ENCODE assay signal across 22 cellular contexts in genomic region chr3:138678874-138679392, GRCh38.
DNase-seq lines count a peak whose midpoint lies in the region; ATAC-seq, FAIRE-seq and TF ChIP-seq lines count a peak whose summit lies in the region.
"Had no signal": no experiment of that assay in that cellular context is flagged by ENCODE, and none has a peak within 500 bp of the region (broad histone marks: within the 10 kb centered on the region; RNA-seq: fewer than 3 reads in every experiment).

No MANE protein-coding gene starts in this region.

- H3K27me3 Mint-ChIP-seq in activated CD4-positive, alpha-beta T cell treated with anti-CD3 and anti-CD28 coated beads, Interleukin-2, amount 10 ng/mL, durations not matched to agents 7 days and 5 days: no peaks in the 10 kb centered on the region
- H3K27me3 Mint-ChIP-seq in astrocyte (ENCODE audit: low read depth, unreplicated experiment) (no peaks in the 10 kb centered on the region), nephron progenitor cell (ENCODE audit: low read depth, poor library complexity) (peaks cover 3% of the 10 kb centered on the region)
- H3K27me3 Mint-ChIP-seq: CD4-positive, CD25-positive, alpha-beta regulatory T cell; CD8-positive, alpha-beta memory T cell had no signal

- H3K4me3 ChIP-seq in Karpas-422 (ENCODE audit: low read length): no peak overlapping the region
- H3K4me3 ChIP-seq in astrocyte (ENCODE audit: insufficient read depth, low read depth, low read length): no peak overlapping the region
- H3K4me3 ChIP-seq: GM12878, HAP-1 had no signal

- no peak overlapping the region for H3K4me2 ChIP-seq in Karpas-422 (ENCODE audit: low read depth, low read length, poor library complexity, severe bottlenecking)
- H3K4me2 ChIP-seq in astrocyte (ENCODE audit: low read length): no peak overlapping the region

- peak overlapping the region; percentile 50 for H3K27ac Mint-ChIP-seq in activated CD4-positive, alpha-beta T cell treated with anti-CD3 and anti-CD28 coated beads, Interleukin-2, amount 10 ng/mL, durations not matched to agents 7 days and 5 days
- peak overlapping the region; percentile 18 for H3K27ac Mint-ChIP-seq in astrocyte (ENCODE audit: unreplicated experiment)
- H3K27ac Mint-ChIP-seq in nephron progenitor cell: peak overlapping the region; percentile 57
- H3K27ac Mint-ChIP-seq: CD4-positive, CD25-positive, alpha-beta regulatory T cell; CD8-positive, alpha-beta memory T cell had no signal

- TF ChIP-seq CTCF in astrocyte (IDR thresholded peaks at IDR 0.05; ENCODE audit: insufficient read depth, low read depth, low read length) (no peak), nephron progenitor cell (IDR thresholded peaks at IDR 0.05) (no peak)

- H3K9me2 ChIP-seq in Karpas-422 (replicated peaks; ENCODE audit: insufficient read depth, low read length): no peaks in the 10 kb centered on the region

- H3K9ac ChIP-seq in Karpas-422 (ENCODE audit: low read length) (no peak overlapping the region), astrocyte (ENCODE audit: low read length) (no peak overlapping the region)

- H3K36me3 ChIP-seq in Karpas-422 (ENCODE audit: insufficient read depth, low read length) (0 out of 2 replicates have a peak, but pooled peaks cover 8% of the 10 kb centered on the region), astrocyte (ENCODE audit: insufficient read depth, low read length) (peaks cover 6% of the 10 kb centered on the region)
- H3K36me3 ChIP-seq: BE2C had no signal

- H3K27ac ChIP-seq in Karpas-422 (ENCODE audit: low read length): peak overlapping the region; percentile 39; the same call in 1 of the 2 replicates
- H3K27ac ChIP-seq in astrocyte (ENCODE audit: low read depth, low read length): no peak overlapping the region
- H3K27ac ChIP-seq: HL-60 had no signal

- H3K4me3 Mint-ChIP-seq in activated CD4-positive, alpha-beta T cell treated with anti-CD3 and anti-CD28 coated beads, Interleukin-2, amount 10 ng/mL, durations not matched to agents 7 days and 5 days: no peak overlapping the region
- H3K4me3 Mint-ChIP-seq in astrocyte (ENCODE audit: unreplicated experiment): no peak overlapping the region
- no peak overlapping the region for H3K4me3 Mint-ChIP-seq in nephron progenitor cell
- H3K4me3 Mint-ChIP-seq: CD4-positive, CD25-positive, alpha-beta regulatory T cell; CD8-positive, alpha-beta memory T cell had no signal

- no peaks in the 10 kb centered on the region for H3K4me1 Mint-ChIP-seq in activated CD4-positive, alpha-beta T cell treated with anti-CD3 and anti-CD28 coated beads, Interleukin-2, amount 10 ng/mL, durations not matched to agents 7 days and 5 days
- peaks cover 3% of the 10 kb centered on the region for H3K4me1 Mint-ChIP-seq in astrocyte (ENCODE audit: low read depth, unreplicated experiment)
- peaks cover 26% of the 10 kb centered on the region for H3K4me1 Mint-ChIP-seq in nephron progenitor cell
- H3K4me1 Mint-ChIP-seq: CD8-positive, alpha-beta memory T cell had no signal

- H2AFZ ChIP-seq in Karpas-422 (ENCODE audit: low read length): no peak overlapping the region
- H2AFZ ChIP-seq in astrocyte (ENCODE audit: low read depth, low read length): no peak overlapping the region

- DNase-seq in activated CD4-positive, alpha-beta T cell treated with anti-CD3 and anti-CD28 coated beads, Interleukin-2, amount 10 ng/mL, durations not matched to agents 7 days and 5 days: no peak
- no peak for DNase-seq in activated CD4-positive, alpha-beta T cell treated with anti-CD3 and anti-CD28 coated beads, Interleukin-2, amount 50 U/mL, for 48 hours
- no peak for DNase-seq in Karpas-422
- DNase-seq in astrocyte (ENCODE audit: low read depth): no peak
- DNase-seq in nephron progenitor cell: no peak
- DNase-seq: ACHN; BE2C; C1 segment of cervical spinal cord; CD4-positive, CD25-positive, alpha-beta regulatory T cell; CD8-positive, alpha-beta memory T cell; COR-L47; DMS79 treated with DMSO at 0.1 percent for 48 hours; EL; IMR-90; KBM-7 had no signal

- H3K27me3 ChIP-seq in Karpas-422 (ENCODE audit: low read length): no peaks in the 10 kb centered on the region
- no peaks in the 10 kb centered on the region for H3K27me3 ChIP-seq in astrocyte (ENCODE audit: insufficient read depth, low read length)
- H3K27me3 ChIP-seq: BE2C had no signal

- POLR2A ChIA-PET in activated CD4-positive, alpha-beta T cell treated with anti-CD3 and anti-CD28 coated beads, Interleukin-2, amount 10 ng/mL, durations not matched to agents 7 days and 5 days (lab: Charles Lee): no interaction called here

- no peak for FAIRE-seq in astrocyte (lab: Jason Lieb, UNC)
- FAIRE-seq: GM12878, GM19239 had no signal

- H3K36me3 Mint-ChIP-seq in activated CD4-positive, alpha-beta T cell treated with anti-CD3 and anti-CD28 coated beads, Interleukin-2, amount 10 ng/mL, durations not matched to agents 7 days and 5 days (ENCODE audit: low read depth): peaks cover 31% of the 10 kb centered on the region
- H3K36me3 Mint-ChIP-seq in astrocyte (ENCODE audit: low read depth, unreplicated experiment): peaks cover 26% of the 10 kb centered on the region
- H3K36me3 Mint-ChIP-seq in nephron progenitor cell (ENCODE audit: low read depth): peaks cover 61% of the 10 kb centered on the region

- ATAC-seq in GM18517 (IDR thresholded peaks at IDR 0.05; ENCODE audit: unreplicated experiment) (no peak), HG03378 (IDR thresholded peaks at IDR 0.05; ENCODE audit: unreplicated experiment) (no peak), HG03045 (IDR thresholded peaks at IDR 0.05; ENCODE audit: unreplicated experiment) (no peak)
- ATAC-seq: GM12878 had no signal

- H3K9me3 Mint-ChIP-seq in activated CD4-positive, alpha-beta T cell treated with anti-CD3 and anti-CD28 coated beads, Interleukin-2, amount 10 ng/mL, durations not matched to agents 7 days and 5 days: peaks cover 20% of the 10 kb centered on the region
- H3K9me3 Mint-ChIP-seq in astrocyte (ENCODE audit: unreplicated experiment) (peaks cover 20% of the 10 kb centered on the region), nephron progenitor cell (peaks cover 37% of the 10 kb centered on the region)

- peaks cover 34% of the 10 kb centered on the region for H3K4me1 ChIP-seq in Karpas-422 (ENCODE audit: low read length)
- H3K4me1 ChIP-seq in astrocyte (ENCODE audit: insufficient read depth, low read length): peaks cover 1% of the 10 kb centered on the region
- H3K4me1 ChIP-seq: BE2C, HAP-1 had no signal

- H3K79me2 ChIP-seq in Karpas-422 (ENCODE audit: low read length) (0 out of 2 replicates have a peak, but pooled peaks cover 4% of the 10 kb centered on the region), astrocyte (ENCODE audit: insufficient read depth, low read length) (no peaks in the 10 kb centered on the region)

- no peaks in the 10 kb centered on the region for H3K9me3 ChIP-seq in Karpas-422 (ENCODE audit: low read length)
- H3K9me3 ChIP-seq in astrocyte (ENCODE audit: insufficient read depth, low read depth, low read length): peaks cover 3% of the 10 kb centered on the region
- H3K9me3 ChIP-seq: BE2C had no signal

- CTCF ChIA-PET in activated CD4-positive, alpha-beta T cell treated with anti-CD3 and anti-CD28 coated beads, Interleukin-2, amount 10 ng/mL, durations not matched to agents 7 days and 5 days (lab: Charles Lee): no interaction called here

- no peaks in the 10 kb centered on the region for H4K20me1 ChIP-seq in Karpas-422 (ENCODE audit: insufficient read depth, low read depth, low read length)
- H4K20me1 ChIP-seq in astrocyte (ENCODE audit: insufficient read depth, low read length): no peaks in the 10 kb centered on the region
